ENCODE assay signal across 1 cellular context in the genomic region with DNA sequence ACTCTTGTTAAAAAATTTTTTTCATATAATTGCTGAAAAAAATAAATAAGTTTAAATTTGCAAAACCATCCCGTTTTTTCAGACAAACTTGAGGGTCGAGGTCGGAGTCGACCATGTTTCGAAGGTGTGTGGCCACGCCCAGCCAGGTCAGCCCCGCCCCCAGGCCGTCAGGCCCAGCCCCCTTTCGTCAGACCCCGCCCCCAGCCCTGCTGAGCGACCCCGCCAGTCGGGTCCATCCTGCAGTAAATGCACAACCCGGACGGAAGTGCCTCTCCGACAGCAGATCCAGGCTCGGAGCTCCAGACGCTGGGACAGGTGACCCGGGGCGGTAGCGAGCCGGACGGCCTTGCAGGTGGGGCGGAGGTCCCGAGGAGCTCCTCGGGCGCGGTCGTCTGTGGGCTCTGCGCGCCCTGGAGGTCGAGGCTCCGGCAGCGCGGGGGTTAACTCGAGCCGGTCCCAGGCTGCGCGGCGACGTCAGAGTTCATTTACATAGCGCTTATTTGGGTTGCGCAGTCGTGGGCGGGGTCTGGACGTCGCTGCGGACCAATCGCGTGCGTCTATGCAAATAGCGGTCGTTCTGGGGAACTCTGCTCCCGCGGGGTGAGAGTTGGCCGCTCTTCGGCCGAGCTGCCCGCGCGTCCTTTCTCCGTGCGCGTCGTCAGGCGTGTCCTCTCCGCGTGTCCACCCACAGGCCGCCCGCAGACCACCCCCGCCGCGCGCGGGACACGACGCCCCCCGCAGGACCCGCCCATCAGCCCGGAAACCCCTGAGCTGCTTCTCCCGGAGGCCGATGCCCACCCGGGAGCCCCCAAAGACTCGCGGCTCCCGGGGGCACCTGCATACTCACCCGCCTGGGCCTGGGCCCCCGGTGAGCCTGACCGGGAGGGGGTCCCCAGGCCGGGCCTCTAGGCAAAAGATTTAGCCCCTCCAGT.
TF ChIP-seq lines count a peak whose summit lies in the region.

A gene with protein sequence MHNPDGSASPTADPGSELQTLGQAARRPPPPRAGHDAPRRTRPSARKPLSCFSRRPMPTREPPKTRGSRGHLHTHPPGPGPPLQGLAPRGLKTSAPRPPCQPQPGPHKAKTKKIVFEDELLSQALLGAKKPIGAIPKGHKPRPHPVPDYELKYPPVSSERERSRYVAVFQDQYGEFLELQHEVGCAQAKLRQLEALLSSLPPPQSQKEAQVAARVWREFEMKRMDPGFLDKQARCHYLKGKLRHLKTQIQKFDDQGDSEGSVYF (plus strand): TSS at position 225 of the 932 bp plus-strand sequence. CDS start 22 bp downstream, at position 247.

TF ChIP-seq in HepG2, 621 proteins besides CTCF, POLR2A, EP300 and RAD21 (continued from another document and continues in another):
- no peak for TF ChIP-seq NFKBIZ (CRISPR knock-in tag; IDR thresholded peaks at IDR 0.05)
- no peak for TF ChIP-seq HMGA1 (CRISPR knock-in tag; conservative IDR thresholded peaks at IDR 0.05)
- no peak for TF ChIP-seq MTF2 (CRISPR knock-in tag; IDR thresholded peaks at IDR 0.05; ENCODE audit: borderline replicate concordance)
- TF ChIP-seq, protein P1, sequence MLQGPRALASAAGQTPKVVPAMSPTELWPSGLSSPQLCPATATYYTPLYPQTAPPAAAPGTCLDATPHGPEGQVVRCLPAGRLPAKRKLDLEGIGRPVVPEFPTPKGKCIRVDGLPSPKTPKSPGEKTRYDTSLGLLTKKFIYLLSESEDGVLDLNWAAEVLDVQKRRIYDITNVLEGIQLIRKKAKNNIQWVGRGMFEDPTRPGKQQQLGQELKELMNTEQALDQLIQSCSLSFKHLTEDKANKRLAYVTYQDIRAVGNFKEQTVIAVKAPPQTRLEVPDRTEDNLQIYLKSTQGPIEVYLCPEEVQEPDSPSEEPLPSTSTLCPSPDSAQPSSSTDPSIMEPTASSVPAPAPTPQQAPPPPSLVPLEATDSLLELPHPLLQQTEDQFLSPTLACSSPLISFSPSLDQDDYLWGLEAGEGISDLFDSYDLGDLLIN (CRISPR knock-in tag; IDR thresholded peaks at IDR 0.05; ENCODE audit: borderline replicate concordance), result no peak
- TF ChIP-seq ZNF550 (CRISPR knock-in tag; IDR thresholded peaks at IDR 0.05; ENCODE audit: borderline replicate concordance), result no peak
- no peak for TF ChIP-seq ZNF224 (CRISPR knock-in tag; IDR thresholded peaks at IDR 0.05)
- TF ChIP-seq KAT2B (IDR thresholded peaks at IDR 0.05; ENCODE audit: borderline replicate concordance, low read depth, low read length), result no peak
- TF ChIP-seq, protein P2, sequence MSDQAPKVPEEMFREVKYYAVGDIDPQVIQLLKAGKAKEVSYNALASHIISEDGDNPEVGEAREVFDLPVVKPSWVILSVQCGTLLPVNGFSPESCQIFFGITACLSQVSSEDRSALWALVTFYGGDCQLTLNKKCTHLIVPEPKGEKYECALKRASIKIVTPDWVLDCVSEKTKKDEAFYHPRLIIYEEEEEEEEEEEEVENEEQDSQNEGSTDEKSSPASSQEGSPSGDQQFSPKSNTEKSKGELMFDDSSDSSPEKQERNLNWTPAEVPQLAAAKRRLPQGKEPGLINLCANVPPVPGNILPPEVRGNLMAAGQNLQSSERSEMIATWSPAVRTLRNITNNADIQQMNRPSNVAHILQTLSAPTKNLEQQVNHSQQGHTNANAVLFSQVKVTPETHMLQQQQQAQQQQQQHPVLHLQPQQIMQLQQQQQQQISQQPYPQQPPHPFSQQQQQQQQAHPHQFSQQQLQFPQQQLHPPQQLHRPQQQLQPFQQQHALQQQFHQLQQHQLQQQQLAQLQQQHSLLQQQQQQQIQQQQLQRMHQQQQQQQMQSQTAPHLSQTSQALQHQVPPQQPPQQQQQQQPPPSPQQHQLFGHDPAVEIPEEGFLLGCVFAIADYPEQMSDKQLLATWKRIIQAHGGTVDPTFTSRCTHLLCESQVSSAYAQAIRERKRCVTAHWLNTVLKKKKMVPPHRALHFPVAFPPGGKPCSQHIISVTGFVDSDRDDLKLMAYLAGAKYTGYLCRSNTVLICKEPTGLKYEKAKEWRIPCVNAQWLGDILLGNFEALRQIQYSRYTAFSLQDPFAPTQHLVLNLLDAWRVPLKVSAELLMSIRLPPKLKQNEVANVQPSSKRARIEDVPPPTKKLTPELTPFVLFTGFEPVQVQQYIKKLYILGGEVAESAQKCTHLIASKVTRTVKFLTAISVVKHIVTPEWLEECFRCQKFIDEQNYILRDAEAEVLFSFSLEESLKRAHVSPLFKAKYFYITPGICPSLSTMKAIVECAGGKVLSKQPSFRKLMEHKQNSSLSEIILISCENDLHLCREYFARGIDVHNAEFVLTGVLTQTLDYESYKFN (CRISPR knock-in tag; conservative IDR thresholded peaks at IDR 0.05), result peak; percentile 66; the same call in 1 of the 2 replicates
- peak; percentile 44; the same call in 1 of the 2 replicates for TF ChIP-seq ISL2 (CRISPR knock-in tag; IDR thresholded peaks at IDR 0.05)
- TF ChIP-seq KMT2A (CRISPR knock-in tag; IDR thresholded peaks at IDR 0.05), result 0 out of 2 replicates have a peak, but pooled peaks have one; percentile 48
- peak; percentile 34; the same call in 1 of the 2 replicates for TF ChIP-seq ZNF317 (CRISPR knock-in tag; IDR thresholded peaks at IDR 0.05)
- TF ChIP-seq, protein P3, sequence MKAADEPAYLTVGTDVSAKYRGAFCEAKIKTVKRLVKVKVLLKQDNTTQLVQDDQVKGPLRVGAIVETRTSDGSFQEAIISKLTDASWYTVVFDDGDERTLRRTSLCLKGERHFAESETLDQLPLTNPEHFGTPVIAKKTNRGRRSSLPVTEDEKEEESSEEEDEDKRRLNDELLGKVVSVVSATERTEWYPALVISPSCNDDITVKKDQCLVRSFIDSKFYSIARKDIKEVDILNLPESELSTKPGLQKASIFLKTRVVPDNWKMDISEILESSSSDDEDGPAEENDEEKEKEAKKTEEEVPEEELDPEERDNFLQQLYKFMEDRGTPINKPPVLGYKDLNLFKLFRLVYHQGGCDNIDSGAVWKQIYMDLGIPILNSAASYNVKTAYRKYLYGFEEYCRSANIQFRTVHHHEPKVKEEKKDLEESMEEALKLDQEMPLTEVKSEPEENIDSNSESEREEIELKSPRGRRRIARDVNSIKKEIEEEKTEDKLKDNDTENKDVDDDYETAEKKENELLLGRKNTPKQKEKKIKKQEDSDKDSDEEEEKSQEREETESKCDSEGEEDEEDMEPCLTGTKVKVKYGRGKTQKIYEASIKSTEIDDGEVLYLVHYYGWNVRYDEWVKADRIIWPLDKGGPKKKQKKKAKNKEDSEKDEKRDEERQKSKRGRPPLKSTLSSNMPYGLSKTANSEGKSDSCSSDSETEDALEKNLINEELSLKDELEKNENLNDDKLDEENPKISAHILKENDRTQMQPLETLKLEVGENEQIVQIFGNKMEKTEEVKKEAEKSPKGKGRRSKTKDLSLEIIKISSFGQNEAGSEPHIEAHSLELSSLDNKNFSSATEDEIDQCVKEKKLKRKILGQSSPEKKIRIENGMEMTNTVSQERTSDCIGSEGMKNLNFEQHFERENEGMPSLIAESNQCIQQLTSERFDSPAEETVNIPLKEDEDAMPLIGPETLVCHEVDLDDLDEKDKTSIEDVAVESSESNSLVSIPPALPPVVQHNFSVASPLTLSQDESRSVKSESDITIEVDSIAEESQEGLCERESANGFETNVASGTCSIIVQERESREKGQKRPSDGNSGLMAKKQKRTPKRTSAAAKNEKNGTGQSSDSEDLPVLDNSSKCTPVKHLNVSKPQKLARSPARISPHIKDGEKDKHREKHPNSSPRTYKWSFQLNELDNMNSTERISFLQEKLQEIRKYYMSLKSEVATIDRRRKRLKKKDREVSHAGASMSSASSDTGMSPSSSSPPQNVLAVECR (CRISPR knock-in tag; IDR thresholded peaks at IDR 0.05; ENCODE audit: borderline replicate concordance), result peak; percentile 80
- TF ChIP-seq, protein P4, sequence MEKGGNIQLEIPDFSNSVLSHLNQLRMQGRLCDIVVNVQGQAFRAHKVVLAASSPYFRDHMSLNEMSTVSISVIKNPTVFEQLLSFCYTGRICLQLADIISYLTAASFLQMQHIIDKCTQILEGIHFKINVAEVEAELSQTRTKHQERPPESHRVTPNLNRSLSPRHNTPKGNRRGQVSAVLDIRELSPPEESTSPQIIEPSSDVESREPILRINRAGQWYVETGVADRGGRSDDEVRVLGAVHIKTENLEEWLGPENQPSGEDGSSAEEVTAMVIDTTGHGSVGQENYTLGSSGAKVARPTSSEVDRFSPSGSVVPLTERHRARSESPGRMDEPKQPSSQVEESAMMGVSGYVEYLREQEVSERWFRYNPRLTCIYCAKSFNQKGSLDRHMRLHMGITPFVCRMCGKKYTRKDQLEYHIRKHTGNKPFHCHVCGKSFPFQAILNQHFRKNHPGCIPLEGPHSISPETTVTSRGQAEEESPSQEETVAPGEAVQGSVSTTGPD (CRISPR knock-in tag; IDR thresholded peaks at IDR 0.05), result no peak
- TF ChIP-seq ZNF33B (CRISPR knock-in tag; IDR thresholded peaks at IDR 0.05), result no peak
- TF ChIP-seq ZMYM3 (CRISPR knock-in tag; IDR thresholded peaks at IDR 0.05), result no peak; the same call in 1 of the 2 replicates
- TF ChIP-seq, protein P5, sequence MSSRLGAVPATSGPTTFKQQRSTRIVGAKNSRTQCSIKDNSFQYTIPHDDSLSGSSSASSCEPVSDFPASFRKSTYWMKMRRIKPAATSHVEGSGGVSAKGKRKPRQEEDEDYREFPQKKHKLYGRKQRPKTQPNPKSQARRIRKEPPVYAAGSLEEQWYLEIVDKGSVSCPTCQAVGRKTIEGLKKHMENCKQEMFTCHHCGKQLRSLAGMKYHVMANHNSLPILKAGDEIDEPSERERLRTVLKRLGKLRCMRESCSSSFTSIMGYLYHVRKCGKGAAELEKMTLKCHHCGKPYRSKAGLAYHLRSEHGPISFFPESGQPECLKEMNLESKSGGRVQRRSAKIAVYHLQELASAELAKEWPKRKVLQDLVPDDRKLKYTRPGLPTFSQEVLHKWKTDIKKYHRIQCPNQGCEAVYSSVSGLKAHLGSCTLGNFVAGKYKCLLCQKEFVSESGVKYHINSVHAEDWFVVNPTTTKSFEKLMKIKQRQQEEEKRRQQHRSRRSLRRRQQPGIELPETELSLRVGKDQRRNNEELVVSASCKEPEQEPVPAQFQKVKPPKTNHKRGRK (CRISPR knock-in tag; IDR thresholded peaks at IDR 0.05), result no peak
- no peak for TF ChIP-seq XBP1 (CRISPR knock-in tag; IDR thresholded peaks at IDR 0.05)
- TF ChIP-seq ZFP36 (IDR thresholded peaks at IDR 0.05; ENCODE audit: borderline replicate concordance, low read depth, low read length, partially characterized antibody), result no peak
- TF ChIP-seq TOE1 (CRISPR knock-in tag; IDR thresholded peaks at IDR 0.05), result no peak
- TF ChIP-seq, protein P6, sequence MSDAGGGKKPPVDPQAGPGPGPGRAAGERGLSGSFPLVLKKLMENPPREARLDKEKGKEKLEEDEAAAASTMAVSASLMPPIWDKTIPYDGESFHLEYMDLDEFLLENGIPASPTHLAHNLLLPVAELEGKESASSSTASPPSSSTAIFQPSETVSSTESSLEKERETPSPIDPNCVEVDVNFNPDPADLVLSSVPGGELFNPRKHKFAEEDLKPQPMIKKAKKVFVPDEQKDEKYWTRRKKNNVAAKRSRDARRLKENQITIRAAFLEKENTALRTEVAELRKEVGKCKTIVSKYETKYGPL (CRISPR knock-in tag; IDR thresholded peaks at IDR 0.05), result no peak
- TF ChIP-seq ADNP (CRISPR knock-in tag; IDR thresholded peaks at IDR 0.05), result no peak
- 0 out of 2 replicates have a peak, but pooled peaks have one; percentile 58 for TF ChIP-seq RORA (CRISPR knock-in tag; IDR thresholded peaks at IDR 0.05)
- no peak; the same call in 1 of the 2 replicates for TF ChIP-seq FOSL2 (CRISPR knock-in tag; IDR thresholded peaks at IDR 0.05)
- TF ChIP-seq, protein P7, sequence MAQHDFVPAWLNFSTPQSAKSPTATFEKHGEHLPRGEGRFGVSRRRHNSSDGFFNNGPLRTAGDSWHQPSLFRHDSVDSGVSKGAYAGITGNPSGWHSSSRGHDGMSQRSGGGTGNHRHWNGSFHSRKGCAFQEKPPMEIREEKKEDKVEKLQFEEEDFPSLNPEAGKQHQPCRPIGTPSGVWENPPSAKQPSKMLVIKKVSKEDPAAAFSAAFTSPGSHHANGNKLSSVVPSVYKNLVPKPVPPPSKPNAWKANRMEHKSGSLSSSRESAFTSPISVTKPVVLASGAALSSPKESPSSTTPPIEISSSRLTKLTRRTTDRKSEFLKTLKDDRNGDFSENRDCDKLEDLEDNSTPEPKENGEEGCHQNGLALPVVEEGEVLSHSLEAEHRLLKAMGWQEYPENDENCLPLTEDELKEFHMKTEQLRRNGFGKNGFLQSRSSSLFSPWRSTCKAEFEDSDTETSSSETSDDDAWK (CRISPR knock-in tag; IDR thresholded peaks at IDR 0.05), result no peak
- no peak; the same call in 1 of the 2 replicates for TF ChIP-seq TGIF2 (CRISPR knock-in tag; IDR thresholded peaks at IDR 0.05)
- peak; percentile 78 for TF ChIP-seq HDAC1 (CRISPR knock-in tag; IDR thresholded peaks at IDR 0.05)
- TF ChIP-seq CEBPB (IDR thresholded peaks at IDR 0.05; ENCODE audit: borderline replicate concordance, low read depth, low read length), result peak; percentile 94
- TF ChIP-seq KDM6A (CRISPR knock-in tag; IDR thresholded peaks at IDR 0.05; ENCODE audit: low read depth), result no peak
- TF ChIP-seq MXD4 (CRISPR knock-in tag; IDR thresholded peaks at IDR 0.05), result peak; percentile 53; the same call in 1 of the 2 replicates
- TF ChIP-seq CBX1 (IDR thresholded peaks at IDR 0.05; ENCODE audit: low read depth), result peak; percentile 85
- TF ChIP-seq KLF12 (CRISPR knock-in tag; IDR thresholded peaks at IDR 0.05; ENCODE audit: borderline replicate concordance), result no peak
- peak; percentile 72 for TF ChIP-seq ZNF350 (CRISPR knock-in tag; IDR thresholded peaks at IDR 0.05; ENCODE audit: borderline replicate concordance, low read depth)
- 0 out of 2 replicates have a peak, but pooled peaks have one; percentile 57 for TF ChIP-seq ZNF335 (CRISPR knock-in tag; IDR thresholded peaks at IDR 0.05)
- 0 out of 2 replicates have a peak, but pooled peaks have one; percentile 26 for TF ChIP-seq KLF6 (CRISPR knock-in tag; IDR thresholded peaks at IDR 0.05)
- no peak for TF ChIP-seq TEAD2 (CRISPR knock-in tag; IDR thresholded peaks at IDR 0.05)
- TF ChIP-seq ZBTB42 (CRISPR knock-in tag; IDR thresholded peaks at IDR 0.05), result no peak
- TF ChIP-seq RXRA (CRISPR knock-in tag; IDR thresholded peaks at IDR 0.05), result peak; percentile 82
- TF ChIP-seq, protein P8, sequence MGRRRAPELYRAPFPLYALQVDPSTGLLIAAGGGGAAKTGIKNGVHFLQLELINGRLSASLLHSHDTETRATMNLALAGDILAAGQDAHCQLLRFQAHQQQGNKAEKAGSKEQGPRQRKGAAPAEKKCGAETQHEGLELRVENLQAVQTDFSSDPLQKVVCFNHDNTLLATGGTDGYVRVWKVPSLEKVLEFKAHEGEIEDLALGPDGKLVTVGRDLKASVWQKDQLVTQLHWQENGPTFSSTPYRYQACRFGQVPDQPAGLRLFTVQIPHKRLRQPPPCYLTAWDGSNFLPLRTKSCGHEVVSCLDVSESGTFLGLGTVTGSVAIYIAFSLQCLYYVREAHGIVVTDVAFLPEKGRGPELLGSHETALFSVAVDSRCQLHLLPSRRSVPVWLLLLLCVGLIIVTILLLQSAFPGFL (CRISPR knock-in tag; IDR thresholded peaks at IDR 0.05), result no peak
- no peak for TF ChIP-seq NKX3-1 (CRISPR knock-in tag; IDR thresholded peaks at IDR 0.05)
- peak; percentile 67 for TF ChIP-seq RXRB (CRISPR knock-in tag; IDR thresholded peaks at IDR 0.05; ENCODE audit: borderline replicate concordance)
- TF ChIP-seq CBX5 (CRISPR knock-in tag; IDR thresholded peaks at IDR 0.05; ENCODE audit: borderline replicate concordance), result no peak
- TF ChIP-seq TBX3 (IDR thresholded peaks at IDR 0.05; ENCODE audit: borderline replicate concordance), result no peak
- peak; percentile 67; the same call in 2 of the 3 replicates for TF ChIP-seq MXI1 (IDR thresholded peaks at IDR 0.05; ENCODE audit: borderline replicate concordance, low read depth, low read length)
